9 cellular contexts compared by ENCODE assay signal in the genomic region with DNA sequence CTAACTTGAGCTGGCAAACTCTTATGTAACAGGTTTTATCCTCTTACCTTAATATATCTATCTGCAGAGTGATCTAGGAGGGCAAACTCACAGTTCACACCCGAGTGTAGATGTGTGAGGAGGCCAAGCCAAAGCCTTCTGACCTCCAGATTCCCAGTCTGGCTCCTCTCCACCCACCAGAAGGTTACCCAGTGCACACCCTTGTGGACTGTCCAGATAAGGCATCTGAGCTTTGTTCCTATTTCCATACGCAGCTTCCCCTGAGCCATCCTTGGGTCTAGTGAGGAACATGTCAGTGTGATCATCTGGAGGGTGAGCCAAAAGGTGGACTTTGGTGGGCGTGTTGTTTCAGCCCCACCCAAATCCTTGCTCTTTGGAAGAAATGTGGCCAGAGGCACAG.
DNase-seq lines count a peak whose midpoint lies in the region; ATAC-seq and TF ChIP-seq lines count a peak whose summit lies in the region.
"Had no signal": no experiment of that assay in that cellular context is flagged by ENCODE, and none has a peak within 500 bp of the region (broad histone marks: within the 10 kb centered on the region; RNA-seq: fewer than 3 reads in every experiment).

No MANE protein-coding gene starts in this region.

- DNase-seq in EL (peak; percentile 28), NB4 (ENCODE audit: low read depth) (peak; percentile 52), choroid plexus epithelial cell (ENCODE audit: low read depth) (peak; percentile 20), lung (ENCODE audit: low spot score) (no peak), GM19238 (ENCODE audit: insufficient read length, low spot score) (no peak), smooth muscle cell (lab: John Stamatoyannopoulos, UW; ENCODE audit: unreplicated experiment) (no peak)
- no peak for DNase-seq in activated CD8-positive, alpha-beta memory T cell treated with anti-CD3 and anti-CD28 coated beads, Interleukin-2, amount 10 ng/mL, durations not matched to agents 7 days and 5 days
- DNase-seq: activated CD4-positive, alpha-beta T cell treated with anti-CD3 and anti-CD28 coated beads for 1 hour had no signal

- H3K4me1 Mint-ChIP-seq in activated CD8-positive, alpha-beta memory T cell treated with anti-CD3 and anti-CD28 coated beads, Interleukin-2, amount 10 ng/mL, durations not matched to agents 7 days and 5 days = no peaks in the 10 kb centered on the region

- H3K4me3 ChIP-seq in NB4 (ENCODE audit: low read depth, low read length) (no peak overlapping the region), choroid plexus epithelial cell (ENCODE audit: low read depth, low read length) (no peak overlapping the region), lung (no peak overlapping the region), smooth muscle cell (no peak overlapping the region)

- no peak overlapping the region for H3K9ac ChIP-seq in smooth muscle cell (ENCODE audit: low read depth)

- H3K36me3 ChIP-seq in lung (ENCODE audit: control insufficient read depth in 2 of 2, insufficient read depth in 2 of 2, low read length in 2 of 2) (no peaks in the 10 kb centered on the region), smooth muscle cell (ENCODE audit: low read depth) (no peaks in the 10 kb centered on the region)

- H3K9me3 ChIP-seq in lung (ENCODE audit: control insufficient read depth in 2 of 2, insufficient read depth in 1 of 2, low read length in 1 of 2) (no peaks in the 10 kb centered on the region), smooth muscle cell (replicated peaks; ENCODE audit: low read depth) (no peaks in the 10 kb centered on the region)

- CTCF ChIA-PET in activated CD8-positive, alpha-beta memory T cell treated with anti-CD3 and anti-CD28 coated beads, Interleukin-2, amount 10 ng/mL, durations not matched to agents 7 days and 5 days (lab: Charles Lee) = no interaction called here

- H3F3A ChIP-seq in smooth muscle cell (ENCODE audit: low read depth) = no peaks in the 10 kb centered on the region

- TF ChIP-seq POLR2A in NB4 (IDR thresholded peaks at IDR 0.05; ENCODE audit: extremely low read depth, insufficient read length) = no peak

- H3K27me3 ChIP-seq in lung (ENCODE audit: control insufficient read depth, insufficient read depth) (no peaks in the 10 kb centered on the region), smooth muscle cell (ENCODE audit: low read depth) (no peaks in the 10 kb centered on the region)

- H3K27ac Mint-ChIP-seq in activated CD8-positive, alpha-beta memory T cell treated with anti-CD3 and anti-CD28 coated beads, Interleukin-2, amount 10 ng/mL, durations not matched to agents 7 days and 5 days = no peak overlapping the region

- H3K9me3 Mint-ChIP-seq in activated CD8-positive, alpha-beta memory T cell treated with anti-CD3 and anti-CD28 coated beads, Interleukin-2, amount 10 ng/mL, durations not matched to agents 7 days and 5 days (ENCODE audit: low read depth) = no peaks in the 10 kb centered on the region

- H3K27me3 Mint-ChIP-seq in activated CD8-positive, alpha-beta memory T cell treated with anti-CD3 and anti-CD28 coated beads, Interleukin-2, amount 10 ng/mL, durations not matched to agents 7 days and 5 days = no peaks in the 10 kb centered on the region

- no peak overlapping the region for H3K4me3 Mint-ChIP-seq in activated CD8-positive, alpha-beta memory T cell treated with anti-CD3 and anti-CD28 coated beads, Interleukin-2, amount 10 ng/mL, durations not matched to agents 7 days and 5 days

- H2AFZ ChIP-seq in smooth muscle cell (ENCODE audit: low read depth) = no peak overlapping the region

- no peaks in the 10 kb centered on the region for H4K20me1 ChIP-seq in smooth muscle cell (ENCODE audit: low read depth)

- TF ChIP-seq CTCF in NB4 (IDR thresholded peaks at IDR 0.05; ENCODE audit: low read depth, low read length) = peak; percentile 49
- TF ChIP-seq CTCF in choroid plexus epithelial cell (conservative IDR thresholded peaks at IDR 0.05; ENCODE audit: low read depth, low read length) = peak; percentile 49
- TF ChIP-seq CTCF in lung (IDR thresholded peaks at IDR 0.05; ENCODE audit: control extremely low read depth, extremely low read depth) = no peak
- no peak for TF ChIP-seq CTCF in smooth muscle cell (IDR thresholded peaks at IDR 0.05; ENCODE audit: borderline replicate concordance, insufficient read depth, poor library complexity, severe bottlenecking)

- WGBS in lung, 2 donors = 72 to 76% methylated on average over 3 of the region's 3 CpGs
- WGBS in smooth muscle cell (ENCODE audit: low lambda C conversion rate) = 82% methylated on average over 3 of the region's 3 CpGs

- H3K4me2 ChIP-seq in smooth muscle cell = no peak overlapping the region

- ATAC-seq in lung (ENCODE audit: insufficient read depth, low FRiP score) = peak; percentile 69
- ATAC-seq in HG02642 (IDR thresholded peaks at IDR 0.05; ENCODE audit: poor library complexity, unreplicated experiment) = no peak
- no peak for ATAC-seq in activated CD8-positive, alpha-beta memory T cell treated with anti-CD3 and anti-CD28 coated beads, Interleukin-2, amount 10 ng/mL, durations not matched to agents 7 days and 5 days

- H3K4me1 ChIP-seq in lung (ENCODE audit: control insufficient read depth in 2 of 2, insufficient read depth in 2 of 2, low read length in 2 of 2) (no peaks in the 10 kb centered on the region), smooth muscle cell (ENCODE audit: low read depth) (no peaks in the 10 kb centered on the region)

- H3K36me3 Mint-ChIP-seq in activated CD8-positive, alpha-beta memory T cell treated with anti-CD3 and anti-CD28 coated beads, Interleukin-2, amount 10 ng/mL, durations not matched to agents 7 days and 5 days = no peaks in the 10 kb centered on the region

- no peaks in the 10 kb centered on the region for H3K79me2 ChIP-seq in smooth muscle cell (ENCODE audit: low read depth)

- no peak overlapping the region for H3K27ac ChIP-seq in lung (ENCODE audit: low read depth in 1 of 2, low read length in 1 of 2)
- H3K27ac ChIP-seq in smooth muscle cell (ENCODE audit: low read depth) = no peak overlapping the region

Comparison
In these comparisons a context has a peak if more than half of its experiments do, and no peak if none do; other contexts are left out.
1. DNase-seq: peak in EL (single experiment), NB4 (single experiment) and choroid plexus epithelial cell (single experiment); none in lung (single experiment), activated CD8-positive, alpha-beta memory T cell treated with anti-CD3 and anti-CD28 coated beads, Interleukin-2, amount 10 ng/mL, durations not matched to agents 7 days and 5 days (single experiment), GM19238 (single experiment) and smooth muscle cell (single experiment).
2. CTCF ChIP-seq: peak in NB4 (single experiment) and choroid plexus epithelial cell (single experiment); none in lung (single experiment) and smooth muscle cell (single experiment).